ENCODE assay signal across 6 cellular contexts in the genomic region with DNA sequence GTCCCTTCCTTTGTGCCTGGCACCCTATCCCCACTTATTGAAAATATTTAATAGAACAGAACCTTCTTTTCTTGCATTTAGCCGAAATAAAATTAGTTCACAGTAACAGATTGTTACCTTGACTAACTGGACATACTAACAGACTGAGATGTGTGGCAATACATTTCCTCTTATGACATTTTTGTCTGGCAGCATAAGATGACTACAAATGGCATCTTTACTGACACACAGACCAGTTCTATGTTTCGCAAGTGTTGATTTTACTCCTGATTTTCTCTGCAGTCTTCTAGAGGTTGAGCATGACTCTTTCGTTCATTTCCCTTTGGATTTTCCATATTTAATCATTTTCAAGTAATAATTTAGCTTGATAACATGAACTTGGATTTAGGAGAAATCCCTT.
"Had no signal": no experiment of that assay in that cellular context is flagged by ENCODE, and none has a peak within 500 bp of the region (broad histone marks: within the 10 kb centered on the region; RNA-seq: fewer than 3 reads in every experiment).

No MANE protein-coding gene starts in this region.

- H3K4me3 ChIP-seq: GM23248, HAP-1 had no signal

- H3K4me1 ChIP-seq: HAP-1 had no signal

- DNase-seq: GM23248, GOT3, H7, HFFc6 had no signal

- H3K36me3 ChIP-seq: HAP-1 had no signal

- H2AFZ ChIP-seq: GM23248 had no signal

- H3K27ac ChIP-seq: GM23248, HL-60 had no signal

- H3K9me3 ChIP-seq: HAP-1 had no signal

- H3K9ac ChIP-seq: GM23248 had no signal
